ENCODE assay signal across 1 cellular context in genomic region chr17:38416840-38417209, GRCh38.
TF ChIP-seq lines count a peak whose summit lies in the region.

No MANE protein-coding gene starts in this region.

TF ChIP-seq in GM23338, 12 proteins besides CTCF, POLR2A, EP300 and RAD21 (continued from another document):
- TF ChIP-seq REST (IDR thresholded peaks at IDR 0.05; ENCODE audit: unreplicated experiment) (no peak), ZNF331 (CRISPR knock-in tag; IDR thresholded peaks at IDR 0.05; ENCODE audit: low read depth) (no peak), EZH2 (IDR thresholded peaks at IDR 0.05; ENCODE audit: low read depth, unreplicated experiment) (no peak), CREB1 (CRISPR knock-in tag; IDR thresholded peaks at IDR 0.05; ENCODE audit: low read depth) (no peak), POLR2AphosphoS5 (IDR thresholded peaks at IDR 0.05; ENCODE audit: low read depth) (no peak), NANOG (IDR thresholded peaks at IDR 0.05; ENCODE audit: borderline replicate concordance) (no peak)
